Comparison of ENCODE assay signal across 8 cellular contexts in the genomic region with DNA sequence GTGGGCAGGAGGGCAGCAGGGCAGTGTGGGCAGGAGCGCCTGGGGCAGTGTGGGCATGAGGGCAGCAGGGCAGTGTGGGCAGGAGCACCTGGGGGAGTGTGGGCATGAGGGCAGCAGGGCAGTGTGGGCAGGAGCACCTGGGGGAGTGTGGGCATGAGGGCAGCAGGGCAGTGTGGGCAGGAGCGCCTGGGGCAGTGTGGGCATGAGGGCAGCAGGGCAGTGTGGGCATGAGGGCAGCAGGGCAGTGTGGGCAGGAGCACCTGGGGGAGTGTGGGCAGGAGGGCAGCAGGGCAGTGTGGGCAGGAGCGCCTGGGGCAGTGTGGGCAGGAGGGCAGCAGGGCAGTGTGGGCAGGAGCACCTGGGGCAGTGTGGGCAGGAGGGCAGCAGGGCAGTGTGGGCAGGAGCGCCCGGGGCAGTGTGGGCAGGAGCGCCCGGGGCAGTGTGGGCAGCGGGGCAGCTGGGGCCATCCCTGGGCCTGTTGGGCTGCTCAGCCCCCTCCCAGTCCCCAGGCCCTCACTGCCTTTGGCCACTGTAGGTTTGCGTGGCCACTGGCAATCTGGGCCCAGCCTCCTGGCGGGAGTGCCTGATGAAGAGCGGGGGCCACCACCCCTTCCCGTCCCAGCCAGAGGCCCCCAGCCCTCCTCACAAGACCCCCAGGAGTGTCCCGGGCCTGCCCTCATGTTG. TPM values are rescaled to one million over a fixed set of nuclear protein-coding genes. Genes with fewer than 3 reads are reported as not detected.
DNase-seq lines count a peak whose midpoint lies in the region; ATAC-seq, FAIRE-seq and TF ChIP-seq lines count a peak whose summit lies in the region.
"Not testable (repeated sequence)": the region's sequence is repeated elsewhere in the genome, so short reads cannot be mapped to it uniquely, and the experiment has no call there.

No MANE protein-coding gene starts in this region.

- not testable (repeated sequence) for H3K23ac ChIP-seq in H1 (ENCODE audit: insufficient read length); mesenchymal stem cell (ENCODE audit: low read length in 2 of 2); trophoblast cell (ENCODE audit: low read length)

- TF ChIP-seq RAD21 in H1 (IDR thresholded peaks at IDR 0.05 in 1 of 2, conservative IDR thresholded peaks at IDR 0.05 in 1 of 2; ENCODE audit: low read depth in 2 of 2, low read length in 2 of 2) = not testable (repeated sequence)

- FAIRE-seq in H1 (lab: Jason Lieb, UNC); keratinocyte (lab: Jason Lieb, UNC): not testable (repeated sequence)
- peak; percentile 75 for FAIRE-seq in urothelium cell line (lab: Jason Lieb, UNC)

- H2BK5ac ChIP-seq in H1 (ENCODE audit: low read depth, low read length) = 0 out of 2 replicates have a peak overlapping the region, but pooled peaks have one; percentile 95
- not testable (repeated sequence) for H2BK5ac ChIP-seq in mesenchymal stem cell (ENCODE audit: low read depth, low read length, poor library complexity, severe bottlenecking); trophoblast cell (ENCODE audit: low read depth, low read length, poor library complexity)

- DNase-seq in DND-41; H1 (ENCODE audit: low read depth in 1 of 2, low spot score in 2 of 2); keratinocyte (ENCODE audit: low read depth, low spot score); mesenchymal stem cell; trophoblast cell; urothelium cell line (ENCODE audit: low spot score): not testable (repeated sequence)

- H3K27me3 ChIP-seq in DND-41 (ENCODE audit: insufficient read depth, low read length, poor library complexity); H1 (replicated peaks in 1 of 4; ENCODE audit: control insufficient read depth in 3 of 4, extremely low read depth in 1 of 4, insufficient read depth in 3 of 4, low read length in 3 of 4); trophoblast cell (ENCODE audit: insufficient read depth, low read length): not testable (repeated sequence)
- peaks cover 15% of the 10 kb centered on the region for H3K27me3 ChIP-seq in keratinocyte (ENCODE audit: control insufficient read depth, extremely low read depth, insufficient read depth, low read length)
- H3K27me3 ChIP-seq in mesenchymal stem cell (ENCODE audit: control insufficient read depth in 1 of 2, insufficient read depth in 1 of 2, low read length in 2 of 2) = peaks cover 5 to 70% of the 10 kb centered on the region in 2 experiments

- not testable (repeated sequence) for H3K18ac ChIP-seq in H1 (ENCODE audit: extremely low read depth, low read length); trophoblast cell (ENCODE audit: low read length)
- H3K18ac ChIP-seq in mesenchymal stem cell (ENCODE audit: low read depth in 1 of 2, low read length in 2 of 2) = peak overlapping the region in 1 of 2 experiments; percentile 64

- not testable (repeated sequence) for H2AFZ ChIP-seq in DND-41 (ENCODE audit: low read depth, low read length); H1 (ENCODE audit: low read length); mesenchymal stem cell (ENCODE audit: low read depth, low read length); trophoblast cell (ENCODE audit: insufficient read depth, low read length, poor library complexity)
- peak overlapping the region; percentile 66 for H2AFZ ChIP-seq in keratinocyte (ENCODE audit: control insufficient read depth, low read length)

- H3K23me2 ChIP-seq in H1 (ENCODE audit: low read depth, low read length) = not testable (repeated sequence)

- peaks cover 0 to 16% (median 10%) of the 10 kb centered on the region in 5 experiments for H3K9me3 Mint-ChIP-seq in brain

- not testable (repeated sequence) for H2BK15ac ChIP-seq in H1 (ENCODE audit: low read length); mesenchymal stem cell (ENCODE audit: low read depth, poor library complexity, severe bottlenecking)

- not testable (repeated sequence) for TF ChIP-seq POLR2A in H1 (IDR thresholded peaks at IDR 0.05; ENCODE audit: control extremely low read depth in 1 of 2, low read depth in 2 of 2, low read length in 2 of 2)

- H3K79me2 ChIP-seq in DND-41 (ENCODE audit: insufficient read depth, low read length); H1 (ENCODE audit: control insufficient read depth in 1 of 2, insufficient read depth in 2 of 2, low read length in 2 of 2); keratinocyte (ENCODE audit: control insufficient read depth, insufficient read depth, low read length); trophoblast cell (ENCODE audit: control insufficient read depth, insufficient read depth, low read length, poor library complexity): not testable (repeated sequence)

- H3K4me1 ChIP-seq in DND-41 (ENCODE audit: insufficient read depth, low read length) (peaks cover 68% of the 10 kb centered on the region), H1 (replicated peaks in 1 of 4; ENCODE audit: control insufficient read depth in 3 of 4, insufficient read depth in 4 of 4, low read length in 3 of 4) (peaks cover 0 to 16% (median 7%) of the 10 kb centered on the region in 4 experiments; a peak in 5 of 7 replicates), keratinocyte (ENCODE audit: control insufficient read depth, extremely low read depth, insufficient read depth, low read length) (peaks cover 26% of the 10 kb centered on the region), mesenchymal stem cell (ENCODE audit: control insufficient read depth, insufficient read depth, low read depth, low read length) (peaks cover 32% of the 10 kb centered on the region), trophoblast cell (ENCODE audit: control insufficient read depth in 1 of 2, insufficient read depth in 2 of 2, low read length in 2 of 2) (peaks cover 14 to 21% of the 10 kb centered on the region in 2 experiments)

- TF ChIP-seq EP300 in H1 (IDR thresholded peaks at IDR 0.05; ENCODE audit: borderline replicate concordance in 1 of 2, low read depth in 2 of 2, low read length in 2 of 2) = not testable (repeated sequence)

- ATAC-seq in DND-41 (ENCODE audit: insufficient read depth, low read depth) = not testable (repeated sequence)

- POLR2A ChIA-PET in H1 (lab: Charles Lee; ENCODE audit: partially characterized antibody) = not testable (repeated sequence)

- H3K9ac ChIP-seq in DND-41 (ENCODE audit: low read depth, low read length) = peak overlapping the region; percentile 69
- not testable (repeated sequence) for H3K9ac ChIP-seq in H1 (replicated peaks in 1 of 4; ENCODE audit: extremely low read depth in 1 of 4, low read depth in 3 of 4, low read length in 3 of 4); keratinocyte (ENCODE audit: control insufficient read depth, extremely low read depth, insufficient read depth, low read length); mesenchymal stem cell (ENCODE audit: low read length); trophoblast cell (ENCODE audit: low read length)

- not testable (repeated sequence) for H3K27me3 Mint-ChIP-seq in brain

- not testable (repeated sequence) for H3K9me3 ChIP-seq in DND-41 (ENCODE audit: insufficient read depth, low read length, severe bottlenecking); KOPT-K1 (ENCODE audit: insufficient read depth, low read length, poor library complexity, severe bottlenecking); H1 (ENCODE audit: insufficient read depth in 2 of 2, low read depth in 1 of 2, low read length in 1 of 2); keratinocyte (ENCODE audit: control insufficient read depth, low read depth, low read length); mesenchymal stem cell (ENCODE audit: control insufficient read depth, low read length); trophoblast cell (ENCODE audit: insufficient read depth, low read depth, low read length)

- H3K27ac Mint-ChIP-seq in brain = peak overlapping the region in 3 of 5 experiments; percentile 72 to 99 (median 98)

- not testable (repeated sequence) for H4K12ac ChIP-seq in trophoblast cell (ENCODE audit: low read depth, low read length)

- not testable (repeated sequence) for H3K4ac ChIP-seq in H1 (replicated peaks; ENCODE audit: insufficient read length, low read depth, low read length); mesenchymal stem cell (ENCODE audit: low read depth in 1 of 2, low read length in 2 of 2)
- peak overlapping the region; percentile 31 for H3K4ac ChIP-seq in trophoblast cell (ENCODE audit: low read depth, low read length)

- not testable (repeated sequence) for H3K79me1 ChIP-seq in H1 (ENCODE audit: low read depth, low read length); mesenchymal stem cell (replicated peaks; ENCODE audit: low read length, poor library complexity, severe bottlenecking)
- peaks cover 13% of the 10 kb centered on the region for H3K79me1 ChIP-seq in trophoblast cell (ENCODE audit: low read length)

- H3K36me3 ChIP-seq in DND-41 (ENCODE audit: insufficient read depth, low read length); KOPT-K1 (ENCODE audit: insufficient read depth, low read length); H1 (ENCODE audit: control insufficient read depth in 2 of 4, insufficient read depth in 4 of 4, low read length in 3 of 4); keratinocyte (ENCODE audit: control insufficient read depth in 2 of 2, extremely low read depth in 1 of 2, insufficient read depth in 2 of 2, low read length in 2 of 2); mesenchymal stem cell (ENCODE audit: control insufficient read depth in 1 of 2, insufficient read depth in 2 of 2, low read depth in 1 of 2, low read length in 2 of 2); trophoblast cell (ENCODE audit: control insufficient read depth in 1 of 2, insufficient read depth in 2 of 2, low read length in 2 of 2): not testable (repeated sequence)

- H3K4me3 ChIP-seq in DND-41 (ENCODE audit: low read depth in 1 of 2, low read length in 2 of 2) = peak overlapping the region in 1 of 2 experiments; percentile 45; a peak in 1 of 4 replicates
- not testable (repeated sequence) for H3K4me3 ChIP-seq in H1 (ENCODE audit: extremely low read depth in 1 of 4, insufficient read depth in 2 of 4, low read depth in 3 of 4, low read length in 4 of 4); keratinocyte (ENCODE audit: control insufficient read depth in 2 of 3, extremely low read depth in 1 of 3, insufficient read depth in 2 of 3, low read depth in 1 of 3, low read length in 3 of 3); mesenchymal stem cell (ENCODE audit: insufficient read depth in 1 of 2, low read depth in 1 of 2, low read length in 2 of 2); trophoblast cell (ENCODE audit: low read depth, low read length)

- not testable (repeated sequence) for H3K36me3 Mint-ChIP-seq in brain

- peak overlapping the region; percentile 87; the same call in 1 of the 2 replicates for H2BK12ac ChIP-seq in H1 (ENCODE audit: low read depth, low read length)
- H2BK12ac ChIP-seq in mesenchymal stem cell (ENCODE audit: low read length in 2 of 2) = peak overlapping the region in 1 of 2 experiments; percentile 7
- H2BK12ac ChIP-seq in trophoblast cell (ENCODE audit: low read length) = peak overlapping the region; percentile 91

- H3K9me1 ChIP-seq in keratinocyte (ENCODE audit: control insufficient read depth, extremely low read depth, insufficient read depth, low read length) = not testable (repeated sequence)

- not testable (repeated sequence) for H3K14ac ChIP-seq in H1 (ENCODE audit: insufficient read length); mesenchymal stem cell (ENCODE audit: low read length in 2 of 2); trophoblast cell (ENCODE audit: low read length)

- not testable (repeated sequence) for H4K5ac ChIP-seq in H1 (ENCODE audit: insufficient read length, low read depth, low read length)

- TF ChIP-seq CTCF in DND-41 (IDR thresholded peaks at IDR 0.05; ENCODE audit: borderline replicate concordance, extremely low read depth, low read length, poor library complexity, severe bottlenecking); brain (conservative IDR thresholded peaks at IDR 0.05); H1 (IDR thresholded peaks at IDR 0.05; ENCODE audit: control extremely low read depth in 1 of 3, insufficient read depth in 1 of 3, low read depth in 1 of 3, low read length in 3 of 3); keratinocyte (optimal IDR thresholded peaks at IDR 0.05 in 1 of 3, IDR thresholded peaks at IDR 0.05 in 1 of 3, conservative IDR thresholded peaks at IDR 0.05 in 1 of 3; ENCODE audit: extremely low read depth in 1 of 3, insufficient read depth in 2 of 3, low read length in 3 of 3): not testable (repeated sequence)

- H3K27ac ChIP-seq in DND-41 (ENCODE audit: low read length) (peak overlapping the region; percentile 100), KOPT-K1 (ENCODE audit: low read depth, low read length, poor library complexity, severe bottlenecking) (peak overlapping the region; percentile 99)
- not testable (repeated sequence) for H3K27ac ChIP-seq in H1 (ENCODE audit: low read depth, low read length); keratinocyte (ENCODE audit: control insufficient read depth, insufficient read depth, low read length); mesenchymal stem cell (ENCODE audit: low read length, poor library complexity, severe bottlenecking); trophoblast cell (ENCODE audit: low read depth, low read length)

- dilution Hi-C loops in keratinocyte (cut with MboI; ENCODE audit: extremely low pct_ligation_motif_present, low sequenced_read_pairs) = not testable (repeated sequence)

- not testable (repeated sequence) for H4K91ac ChIP-seq in H1 (replicated peaks; ENCODE audit: insufficient read length, low read length)
- H4K91ac ChIP-seq in mesenchymal stem cell (ENCODE audit: low read length) (peak overlapping the region; percentile 29), trophoblast cell (ENCODE audit: low read depth, low read length) (peak overlapping the region; percentile 92)

- not testable (repeated sequence) for H2BK20ac ChIP-seq in H1 (ENCODE audit: low read length)

- CTCF ChIA-PET in H1 (lab: Charles Lee; ENCODE audit: partially characterized antibody) = interaction anchor here (0.6 to 0.9 kb wide), 5 partner anchors 10 to 172 kb away, joined by 3 read pairs; no protein-coding TSS in a partner anchor

- not testable (repeated sequence) for H3K4me3 Mint-ChIP-seq in brain

- 85% methylated on average over 4 of the region's 13 CpGs; no CpG with 5 or more reads in 1 of the 2 experiments for WGBS in H1 (ENCODE audit: extremely low coverage in 1 of 2, insufficient coverage in 1 of 2, insufficient read length in 1 of 2, insufficient replicate concordance in 2 of 2, low coverage in 1 of 2, low lambda C conversion rate in 2 of 2, missing lambda C conversion rate in 1 of 2), 2 experiments
- 82% methylated on average over 9 of the region's 13 CpGs for WGBS in mesenchymal stem cell
- WGBS in trophoblast cell (ENCODE audit: extremely low coverage, insufficient coverage, insufficient read length) = no CpG with 5 or more reads among the region's 13 CpGs

- H2BK120ac ChIP-seq in H1 (replicated peaks; ENCODE audit: low read depth, low read length); mesenchymal stem cell (ENCODE audit: low read depth, low read length): not testable (repeated sequence)
- peak overlapping the region; percentile 35 for H2BK120ac ChIP-seq in trophoblast cell (ENCODE audit: insufficient read depth, low read length, poor library complexity)

- H2AK5ac ChIP-seq in H1 (ENCODE audit: low read depth, low read length) (peak overlapping the region; percentile 53; the same call in 1 of the 2 replicates), trophoblast cell (ENCODE audit: low read length) (peak overlapping the region; percentile 37)
- H2AK5ac ChIP-seq in mesenchymal stem cell (ENCODE audit: low read length, severe bottlenecking) = not testable (repeated sequence)

- H4K8ac ChIP-seq in H1 (ENCODE audit: extremely low read depth, insufficient read depth, low read length); mesenchymal stem cell (ENCODE audit: low read length); trophoblast cell (ENCODE audit: low read depth, low read length): not testable (repeated sequence)

- not testable (repeated sequence) for H3K56ac ChIP-seq in H1 (replicated peaks; ENCODE audit: insufficient read length, low read depth, low read length)

- H3K4me2 ChIP-seq in DND-41 (ENCODE audit: insufficient read depth, low read length) = peak overlapping the region; percentile 58; the same call in 1 of the 2 replicates
- not testable (repeated sequence) for H3K4me2 ChIP-seq in H1 (ENCODE audit: insufficient read depth in 1 of 2, low read depth in 2 of 2, low read length in 2 of 2); keratinocyte (ENCODE audit: control insufficient read depth, extremely low read depth, insufficient read depth, low read depth, low read length); mesenchymal stem cell (ENCODE audit: low read length, poor library complexity, severe bottlenecking); trophoblast cell (ENCODE audit: low read length)

- H4K20me1 ChIP-seq in DND-41 (ENCODE audit: insufficient read depth, low read length); H1 (replicated peaks in 1 of 2; ENCODE audit: control insufficient read depth in 1 of 2, insufficient read depth in 2 of 2, low read length in 2 of 2); keratinocyte (ENCODE audit: control insufficient read depth, extremely low read depth, insufficient read depth, low read length): not testable (repeated sequence)

- H3K4me1 Mint-ChIP-seq in brain = peaks cover 64% of the 10 kb centered on the region

RNA-seq across cellular contexts. Expression of gene NOTCH1, which starts 52.7 kb away (rescaled TPM):
- polyA plus RNA-seq in brain (ENCODE audit: insufficient read depth, low read depth, low replicate concordance) = 12.3 TPM
- total RNA-seq in H1 (2021; fragmentation: NEBNext Ultra II Directional; extraction: Animal tissue kit (Norgen Biotek cat#: 25700)) = 55.6 and 60.9 TPM in 2 replicates
- polyA plus RNA-seq in H1 (2011; rRNA removed) = 6.9 and 19.9 TPM in 2 replicates
- polyA plus RNA-seq in H1 (2011; cell fraction: cytosol; rRNA removed) = 7.3 TPM
- 41.0 TPM for polyA plus RNA-seq in H1 (2011; cell fraction: nucleus; rRNA removed)
- 17.4 to 31.4 TPM (median 28.7 TPM) in 4 replicates for polyA plus RNA-seq in H1 (2012, experiment 1 of 2)
- 20.1 TPM for polyA plus RNA-seq in H1 (2012, experiment 2 of 2)
- polyA plus RNA-seq in H1 (2013, experiment 1 of 2) = 33.5 TPM
- polyA plus RNA-seq in H1 (2013, experiment 2 of 2) = 26.3 TPM
- polyA minus RNA-seq in H1 (2011; rRNA and poly(A)+ RNA removed) = 12.2 and 13.8 TPM in 2 replicates
- polyA minus RNA-seq in H1 (2011; cell fraction: cytosol; rRNA and poly(A)+ RNA removed) = 58.8 TPM
- 41.9 TPM for polyA minus RNA-seq in H1 (2011; cell fraction: nucleus; rRNA and poly(A)+ RNA removed)
- polyA plus RNA-seq in keratinocyte = 6.1 to 10.6 TPM (median 9.2 TPM) in 3 replicates
- polyA plus RNA-seq in keratinocyte (2011; ENCODE audit: low read depth) = 29.9 TPM
- polyA plus RNA-seq in keratinocyte (2011; cell fraction: cytosol; rRNA removed) = 4.8 and 10.2 TPM in 2 replicates
- polyA plus RNA-seq in keratinocyte (2011; cell fraction: nucleus; rRNA removed) = 93.0 and 122 TPM in 2 replicates
- 34.8 and 46.5 TPM in 2 replicates for polyA plus RNA-seq in keratinocyte (2012; ENCODE audit: low replicate concordance)
- 34.6 to 70.3 TPM (median 38.1 TPM) in 3 replicates for polyA minus RNA-seq in keratinocyte
- polyA minus RNA-seq in keratinocyte (2011; cell fraction: cytosol; rRNA and poly(A)+ RNA removed) = 87.9 TPM
- polyA minus RNA-seq in keratinocyte (2011; cell fraction: nucleus; rRNA and poly(A)+ RNA removed) = 267 and 300 TPM in 2 replicates
- 15.4 TPM for polyA plus RNA-seq in mesenchymal stem cell (2013, experiment 1 of 2)
- 13.5 TPM for polyA plus RNA-seq in mesenchymal stem cell (2013, experiment 2 of 2)
- 28.5 and 29.7 TPM in 2 replicates for polyA plus RNA-seq in trophoblast cell (2013)
